ENCODE assay signal across 23 cellular contexts in the genomic region with DNA sequence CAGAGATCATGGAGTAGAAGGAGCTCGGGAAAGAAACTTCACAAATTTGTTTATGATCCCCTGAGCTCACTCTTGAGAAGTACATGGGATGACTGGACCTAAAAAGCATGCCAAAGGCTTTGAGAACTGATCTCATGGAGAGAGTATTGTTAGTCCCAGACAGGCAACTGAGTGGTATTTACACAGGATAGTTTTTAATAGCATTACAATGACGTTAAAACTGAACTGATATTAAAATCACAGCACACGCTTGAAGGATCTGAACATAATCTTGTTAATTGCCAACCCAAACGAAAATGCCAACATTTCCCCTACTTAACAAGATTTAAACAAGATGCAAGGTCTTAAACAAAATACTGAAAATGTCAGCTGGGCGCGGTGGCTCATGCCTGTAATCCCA.
"Had no signal": no experiment of that assay in that cellular context is flagged by ENCODE, and none has a peak within 500 bp of the region (broad histone marks: within the 10 kb centered on the region; RNA-seq: fewer than 3 reads in every experiment).

No MANE protein-coding gene starts in this region.

- H3K36me3 ChIP-seq: MG63, SJSA1 had no signal

- H3K27me3 ChIP-seq: MG63, SJSA1 had no signal

- ATAC-seq: HepG2 had no signal

- DNase-seq: IMR-90, Karpas-422, KG1, MG63, NCI-H1105, NCI-H1417, NCI-H1436 treated with DMSO at 0.1 percent for 48 hours, NCI-H1694, NCI-H187 treated with DMSO at 0.1 percent for 48 hours, NCI-H2029 treated with DMSO at 0.1 percent for 48 hours, NCI-H2171, NCI-H226, NCI-H446, NCI-H510A, NCI-H524 treated with DMSO at 0.1 percent for 48 hours, NCI-H69, NCI-H774, Right ventricle myocardium superior, RPMI8226, SIG-M5 had no signal

- H3K4me1 ChIP-seq: SJSA1 had no signal

- H3K27ac ChIP-seq: SJSA1, SK-N-MC had no signal

- H3K4me3 ChIP-seq: MG63, SJSA1, SK-N-MC had no signal
